In genomic region chr1:229557913-229558414, GRCh38 we compare ENCODE assay signal across 8 cellular contexts. TPM values are rescaled to one million over a fixed set of nuclear protein-coding genes. Genes with fewer than 3 reads are reported as not detected.
A peak's percentile ranks its signal among the peaks of the same experiment; 100 is the strongest.
DNase-seq lines count a peak whose midpoint lies in the region; ATAC-seq and TF ChIP-seq lines count a peak whose summit lies in the region.

No MANE protein-coding gene starts in this region.

- ATAC-seq in GM21526 (IDR thresholded peaks at IDR 0.05; ENCODE audit: low FRiP score, unreplicated experiment), result peak; percentile 39

- H3K4me1 ChIP-seq in HUES64 (ENCODE audit: insufficient read depth, low read length), result peaks cover 11% of the 10 kb centered on the region
- peaks cover 4 to 29% (median 13%) of the 10 kb centered on the region in 4 donors for H3K4me1 ChIP-seq in liver (ENCODE audit: control insufficient read depth in 4 of 4, insufficient read depth in 4 of 4, low read length in 3 of 4)

- DNase-seq in GM03348 (ENCODE audit: low spot score), result peak; percentile 73
- peak; percentile 56 for DNase-seq in activated CD4-positive, CD25-positive, alpha-beta regulatory T cell treated with anti-CD3 and anti-CD28 coated beads, Interleukin-2, amount 50 U/mL, for 72 hours
- DNase-seq in coronary artery (ENCODE audit: low spot score), result no peak
- peak; percentile 14 to 19 for DNase-seq in stimulated activated CD4-positive, alpha-beta T cell treated with anti-CD3 and anti-CD28 coated beads, Interleukin-4, amount 100 ng/mL, for 48 hours (ENCODE audit: low read depth in 2 of 2)
- no peak for DNase-seq in SW 1271 (lab: John Stamatoyannopoulos, UW)

- no peak for TF ChIP-seq CTCF in coronary artery (IDR thresholded peaks at IDR 0.05)
- TF ChIP-seq CTCF in liver (IDR thresholded peaks at IDR 0.05; ENCODE audit: low read depth, low read length, missing input control), result no peak

- H3K4me3 ChIP-seq in HUES64 (ENCODE audit: low read length) (peak overlapping the region; percentile 87), coronary artery (peak overlapping the region; percentile 97), liver (ENCODE audit: low read depth in 1 of 3, low read length in 3 of 3) (peak overlapping the region; percentile 44 to 90 (median 89))

- WGBS in HUES64, result under 1% methylated on average over 59 of the region's 59 CpGs
- under 1% methylated on average over 59 of the region's 59 CpGs for whole genome bisulfite sequencing in liver

- H3K9ac ChIP-seq in HUES64 (ENCODE audit: low read depth, low read length) (peak overlapping the region; percentile 77), liver (ENCODE audit: low read depth in 1 of 2, low read length in 2 of 2) (peak overlapping the region; percentile 75 to 85)

- H3K27me3 ChIP-seq in HUES64 (ENCODE audit: insufficient read depth, low read length) (peaks cover 10% of the 10 kb centered on the region; the same call in 1 of the 2 replicates), liver (ENCODE audit: control insufficient read depth in 4 of 4, insufficient read depth in 4 of 4, low read length in 3 of 4) (no peaks in the 10 kb centered on the region)

- H3K27ac ChIP-seq in HUES64 (ENCODE audit: low read depth, low read length) (no peak overlapping the region; the same call in 1 of the 2 replicates), coronary artery (peak overlapping the region; percentile 83 to 98), liver (ENCODE audit: low read depth in 1 of 2, low read length in 2 of 2) (peak overlapping the region; percentile 54 to 70)

- H3K9me3 ChIP-seq in HUES64 (ENCODE audit: insufficient read depth, low read depth, low read length) (no peaks in the 10 kb centered on the region), liver (ENCODE audit: control insufficient read depth in 4 of 4, low read length in 3 of 4) (no peaks in the 10 kb centered on the region)

- H3K36me3 ChIP-seq in HUES64 (ENCODE audit: insufficient read depth, low read length), result no peaks in the 10 kb centered on the region
- H3K36me3 ChIP-seq in liver (ENCODE audit: control insufficient read depth in 4 of 4, insufficient read depth in 3 of 4, low read depth in 1 of 4, low read length in 3 of 4), result no peaks in the 10 kb centered on the region

- TF ChIP-seq RAD21 in liver (IDR thresholded peaks at IDR 0.05), result no peak

TF ChIP-seq in liver, 16 proteins besides CTCF, POLR2A, EP300 and RAD21:
- TF ChIP-seq RXRA (IDR thresholded peaks at IDR 0.05), result no peak
- TF ChIP-seq YY1 (IDR thresholded peaks at IDR 0.05), result no peak
- no peak for TF ChIP-seq SP1 (IDR thresholded peaks at IDR 0.05)
- no peak for TF ChIP-seq EGR1 (IDR thresholded peaks at IDR 0.05; ENCODE audit: low read depth in 2 of 2)
- TF ChIP-seq, protein P1, sequence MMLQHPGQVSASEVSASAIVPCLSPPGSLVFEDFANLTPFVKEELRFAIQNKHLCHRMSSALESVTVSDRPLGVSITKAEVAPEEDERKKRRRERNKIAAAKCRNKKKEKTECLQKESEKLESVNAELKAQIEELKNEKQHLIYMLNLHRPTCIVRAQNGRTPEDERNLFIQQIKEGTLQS (IDR thresholded peaks at IDR 0.05), result no peak
- TF ChIP-seq HNF4A (conservative IDR thresholded peaks at IDR 0.05), result no peak
- TF ChIP-seq HNF4G (IDR thresholded peaks at IDR 0.05), result no peak
- TF ChIP-seq, protein P2, sequence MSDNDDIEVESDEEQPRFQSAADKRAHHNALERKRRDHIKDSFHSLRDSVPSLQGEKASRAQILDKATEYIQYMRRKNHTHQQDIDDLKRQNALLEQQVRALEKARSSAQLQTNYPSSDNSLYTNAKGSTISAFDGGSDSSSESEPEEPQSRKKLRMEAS (IDR thresholded peaks at IDR 0.05), result no peak
- TF ChIP-seq FOXA2 (IDR thresholded peaks at IDR 0.05), result no peak
- TF ChIP-seq ZBTB33 (IDR thresholded peaks at IDR 0.05), result no peak

RNA-seq across cellular contexts. Expression of gene ABCB10, which starts 0.5 kb away (rescaled TPM):
- polyA plus RNA-seq in HUES64 (2013, experiment 1 of 2), result 8.1 TPM
- polyA plus RNA-seq in HUES64 (2013, experiment 2 of 2), result 8.9 TPM
- 100 to 1,000 TPM in 1 of 2 donors, 10 to 100 TPM in 1; 15.2 to 190 TPM for total RNA-seq in liver
- polyA plus RNA-seq in liver, result 1 to 10 TPM; 6.2 to 7.8 TPM

RNA-seq across cellular contexts. Expression of gene NUP133, which starts 49.8 kb away (rescaled TPM):
- 38.5 TPM for polyA plus RNA-seq in HUES64 (2013, experiment 1 of 2)
- polyA plus RNA-seq in HUES64 (2013, experiment 2 of 2), result 39.7 TPM
- total RNA-seq in liver, result 10 to 100 TPM; 13.8 to 22.7 TPM
- 1 to 10 TPM; 5.7 to 7.0 TPM for polyA plus RNA-seq in liver

Comparison
In these comparisons a context has a peak if more than half of its experiments do, and no peak if none do; other contexts are left out.
1. DNase-seq: peak in GM03348 (single experiment), activated CD4-positive, CD25-positive, alpha-beta regulatory T cell treated with anti-CD3 and anti-CD28 coated beads, Interleukin-2, amount 50 U/mL, for 72 hours (single experiment) and stimulated activated CD4-positive, alpha-beta T cell treated with anti-CD3 and anti-CD28 coated beads, Interleukin-4, amount 100 ng/mL, for 48 hours (2 of 2); none in coronary artery (single experiment) and SW 1271 (0 of 2).
2. Peak in every context shown above with its lines, with median percentiles within 50 percentile points of each other: H3K4me3 ChIP-seq.